Comparison of ENCODE assay signal across 20 cellular contexts in genomic region chr5:135120951-135121350, GRCh38.
"Had no signal": no experiment of that assay in that cellular context is flagged by ENCODE, and none has a peak within 500 bp of the region (broad histone marks: within the 10 kb centered on the region; RNA-seq: fewer than 3 reads in every experiment).

No MANE protein-coding gene starts in this region.

- H3K4me3 Mint-ChIP-seq: activated CD4-positive, alpha-beta T cell treated with anti-CD3 and anti-CD28 coated beads, Interleukin-2, amount 10 ng/mL, durations not matched to agents 7 days and 5 days; activated CD8-positive, alpha-beta T cell treated with anti-CD3 and anti-CD28 coated beads, Interleukin-2, amount 10 ng/mL, durations not matched to agents 7 days and 5 days; activated T-cell treated with anti-CD3 and anti-CD28 coated beads, Interleukin-2, amount 50 U/mL, for 24 hours; central memory CD8-positive, alpha-beta T cell; naive thymus-derived CD8-positive, alpha-beta T cell had no signal

- H3K4me1 ChIP-seq: colonic mucosa, pancreas, tibial artery had no signal

- H3K27me3 ChIP-seq: colonic mucosa, gastroesophageal sphincter, heart left ventricle, pancreas, tibial artery had no signal

- H3K36me3 ChIP-seq: colonic mucosa, gastroesophageal sphincter, heart left ventricle, neutrophil, pancreas, tibial artery had no signal

- ATAC-seq: activated CD4-positive, CD25-positive, alpha-beta regulatory T cell treated with anti-CD3 and anti-CD28 coated beads, Interleukin-2, amount 50 U/mL, for 24 hours; activated CD8-positive, alpha-beta T cell treated with anti-CD3 and anti-CD28 coated beads, Interleukin-2, amount 10 ng/mL, durations not matched to agents 7 days and 5 days; gastroesophageal sphincter; heart left ventricle; left cardiac atrium; naive thymus-derived CD8-positive, alpha-beta T cell; pancreas had no signal

- H3K27ac ChIP-seq: colonic mucosa, gastroesophageal sphincter, heart left ventricle, neutrophil, pancreas, tibial artery had no signal

- H3K4me3 ChIP-seq: colonic mucosa, gastroesophageal sphincter, heart left ventricle, pancreas, tibial artery had no signal

- H3K27ac Mint-ChIP-seq: activated CD4-positive, alpha-beta T cell treated with anti-CD3 and anti-CD28 coated beads, Interleukin-2, amount 10 ng/mL, durations not matched to agents 7 days and 5 days; activated CD8-positive, alpha-beta T cell treated with anti-CD3 and anti-CD28 coated beads, Interleukin-2, amount 10 ng/mL, durations not matched to agents 7 days and 5 days; activated T-cell treated with anti-CD3 and anti-CD28 coated beads, Interleukin-2, amount 50 U/mL, for 24 hours had no signal

- H3K9me3 Mint-ChIP-seq: activated CD4-positive, alpha-beta T cell treated with anti-CD3 and anti-CD28 coated beads, Interleukin-2, amount 10 ng/mL, durations not matched to agents 7 days and 5 days; activated T-cell treated with anti-CD3 and anti-CD28 coated beads, Interleukin-2, amount 50 U/mL, for 24 hours; central memory CD8-positive, alpha-beta T cell; naive thymus-derived CD8-positive, alpha-beta T cell had no signal

- DNase-seq: activated CD4-positive, alpha-beta T cell treated with anti-CD3 and anti-CD28 coated beads, Interleukin-2, amount 10 ng/mL, durations not matched to agents 7 days and 5 days; activated CD8-positive, alpha-beta T cell treated with anti-CD3 and anti-CD28 coated beads, Interleukin-2, amount 10 ng/mL, durations not matched to agents 7 days and 5 days; activated effector memory CD4-positive, alpha-beta T cell treated with Interleukin-2 at 50 U/mL for 16 hours; activated naive CD4-positive, alpha-beta T cell treated with anti-CD3 and anti-CD28 coated beads, Interleukin-2, amount 50 U/mL, for 16 hours; activated T-cell treated with anti-CD3 and anti-CD28 coated beads, Interleukin-2, amount 50 U/mL, for 24 hours; colonic mucosa; left cardiac atrium; naive thymus-derived CD8-positive, alpha-beta T cell; pancreas; retina; stimulated activated CD4-positive, alpha-beta T cell treated with anti-CD3 and anti-CD28 coated beads, Interleukin-12 subunit alpha, Interleukin-12 subunit beta, amount 100 ng/mL, for 4 hours; stimulated activated CD4-positive, alpha-beta T cell treated with anti-CD3 and anti-CD28 coated beads, Interleukin-1b, Interleukin-23, amount 100 ng/mL, for 48 hours; stimulated activated CD8-positive, alpha-beta memory T cell treated with anti-CD3 and anti-CD28 coated beads, Interleukin-4, amount 100 ng/mL, for 48 hours; stimulated activated naive CD4-positive, alpha-beta T cell treated with Interleukin-2 at 50 U/mL for 16 hours; tibial artery had no signal

- H3K27me3 Mint-ChIP-seq: activated T-cell treated with anti-CD3 and anti-CD28 coated beads, Interleukin-2, amount 50 U/mL, for 24 hours had no signal

- H3K9me3 ChIP-seq: colonic mucosa, gastroesophageal sphincter, heart left ventricle, neutrophil, pancreas, tibial artery had no signal

- H3K4me1 Mint-ChIP-seq: activated CD4-positive, alpha-beta T cell treated with anti-CD3 and anti-CD28 coated beads, Interleukin-2, amount 10 ng/mL, durations not matched to agents 7 days and 5 days; central memory CD8-positive, alpha-beta T cell; naive thymus-derived CD8-positive, alpha-beta T cell had no signal

- H3K36me3 Mint-ChIP-seq: naive thymus-derived CD8-positive, alpha-beta T cell had no signal
